Comparison of ENCODE assay signal across 23 cellular contexts in the genomic region with DNA sequence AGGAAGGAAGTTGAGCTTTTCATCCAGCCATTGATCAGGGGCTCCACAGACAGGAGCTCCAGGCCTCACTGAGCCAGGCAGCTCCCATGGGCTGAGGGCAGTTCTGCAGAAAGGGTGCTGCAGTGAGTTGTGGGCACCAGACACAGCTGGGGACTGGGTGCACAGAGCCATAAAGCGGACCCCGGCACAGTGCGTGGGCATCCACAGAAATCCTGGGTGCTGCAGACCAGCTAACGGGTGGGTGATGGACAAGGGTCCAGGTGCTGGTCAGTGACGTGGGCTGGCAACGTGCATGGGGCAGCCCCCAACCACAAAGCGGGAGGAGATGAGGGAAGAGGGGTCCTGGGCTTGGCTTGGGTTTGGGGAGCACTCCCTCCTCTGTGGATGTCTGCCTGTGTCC. TPM values are rescaled to one million over a fixed set of nuclear protein-coding genes. Genes with fewer than 3 reads are reported as not detected.
DNase-seq lines count a peak whose midpoint lies in the region; ATAC-seq, FAIRE-seq and TF ChIP-seq lines count a peak whose summit lies in the region.
"Had no signal": no experiment of that assay in that cellular context is flagged by ENCODE, and none has a peak within 500 bp of the region (broad histone marks: within the 10 kb centered on the region; RNA-seq: fewer than 3 reads in every experiment).

No MANE protein-coding gene starts in this region.

- no peaks in the 10 kb centered on the region for H3K4me1 ChIP-seq in kidney (ENCODE audit: control insufficient read depth in 1 of 2, insufficient read depth in 1 of 2, low read depth in 1 of 2, low read length in 2 of 2)

- no peak overlapping the region for H3K4me3 Mint-ChIP-seq in activated T-cell treated with anti-CD3 and anti-CD28 coated beads, Interleukin-2, amount 50 U/mL, for 4 hours
- H3K4me3 Mint-ChIP-seq in activated T-helper 1 cell treated with anti-CD3 and anti-CD28 coated beads, Interleukin-12 subunit alpha, Interleukin-12 subunit beta, Interleukin-2, Interleukin-4 antibody, amounts not matched to agents 30 ng/mL and 10 ng/mL and 1 ng/mL, durations not matched to agents 14 hours and 24 hours and 36 hours = no peak overlapping the region
- H3K4me3 Mint-ChIP-seq: CD14-positive monocyte; CD8-positive, alpha-beta T cell; HFFc6 had no signal

- H3K9me3 ChIP-seq in kidney (ENCODE audit: control insufficient read depth in 1 of 2, low read length in 2 of 2) = peaks cover 0 to 3% of the 10 kb centered on the region in 2 donors

- no peaks in the 10 kb centered on the region for H3K36me3 ChIP-seq in kidney (ENCODE audit: control insufficient read depth in 1 of 2, insufficient read depth in 2 of 2, low read length in 2 of 2)

- H3K27me3 Mint-ChIP-seq in activated T-cell treated with anti-CD3 and anti-CD28 coated beads, Interleukin-2, amount 50 U/mL, for 4 hours (ENCODE audit: low read depth) = peaks cover 11% of the 10 kb centered on the region
- H3K27me3 Mint-ChIP-seq in activated T-helper 1 cell treated with anti-CD3 and anti-CD28 coated beads, Interleukin-12 subunit alpha, Interleukin-12 subunit beta, Interleukin-2, Interleukin-4 antibody, amounts not matched to agents 30 ng/mL and 10 ng/mL and 1 ng/mL, durations not matched to agents 14 hours and 24 hours and 36 hours (ENCODE audit: insufficient read depth) = no peaks in the 10 kb centered on the region

- no peaks in the 10 kb centered on the region for H3K36me3 Mint-ChIP-seq in activated T-cell treated with anti-CD3 and anti-CD28 coated beads, Interleukin-2, amount 50 U/mL, for 4 hours (ENCODE audit: insufficient read depth)
- H3K36me3 Mint-ChIP-seq in activated T-helper 1 cell treated with anti-CD3 and anti-CD28 coated beads, Interleukin-12 subunit alpha, Interleukin-12 subunit beta, Interleukin-2, Interleukin-4 antibody, amounts not matched to agents 30 ng/mL and 10 ng/mL and 1 ng/mL, durations not matched to agents 14 hours and 24 hours and 36 hours (ENCODE audit: low read depth) = no peaks in the 10 kb centered on the region
- H3K36me3 Mint-ChIP-seq: CD14-positive monocyte; CD8-positive, alpha-beta T cell had no signal

- H3K9me3 Mint-ChIP-seq in activated T-cell treated with anti-CD3 and anti-CD28 coated beads, Interleukin-2, amount 50 U/mL, for 4 hours = no peaks in the 10 kb centered on the region
- no peaks in the 10 kb centered on the region for H3K9me3 Mint-ChIP-seq in activated T-helper 1 cell treated with anti-CD3 and anti-CD28 coated beads, Interleukin-12 subunit alpha, Interleukin-12 subunit beta, Interleukin-2, Interleukin-4 antibody, amounts not matched to agents 30 ng/mL and 10 ng/mL and 1 ng/mL, durations not matched to agents 14 hours and 24 hours and 36 hours
- H3K9me3 Mint-ChIP-seq: CD8-positive, alpha-beta T cell had no signal

- no peak overlapping the region for H3K27ac ChIP-seq in kidney (ENCODE audit: low read depth in 2 of 2, low read length in 2 of 2)

- intact Hi-C loops in cardiac septum (cut with DNase I) = no loop called here
- intact Hi-C loops in left ventricle myocardium superior (cut with micrococcal nuclease) = no loop called here
- intact Hi-C loops in kidney (cut with DNase I) = no loop called here
- intact Hi-C loops in sciatic nerve (cut with DNase I) = no loop called here
- intact Hi-C loops in activated T-helper 1 cell treated with anti-CD3 and anti-CD28 coated beads, Interleukin-12 subunit alpha, Interleukin-12 subunit beta, Interleukin-2, Interleukin-4 antibody, amounts not matched to agents 30 ng/mL and 10 ng/mL and 1 ng/mL, durations not matched to agents 14 hours and 24 hours and 36 hours (cut with micrococcal nuclease) = no loop called here

- ATAC-seq in left ventricle myocardium superior (no peak), sciatic nerve (no peak)
- no peak for ATAC-seq in activated T-cell treated with anti-CD3 and anti-CD28 coated beads, Interleukin-2, amount 50 U/mL, for 4 hours
- ATAC-seq: CD8-positive, alpha-beta T cell; HepG2 had no signal

- FAIRE-seq in kidney (lab: Jason Lieb, UNC) = no peak
- FAIRE-seq: D721Med, G401.6, GM12891, HepG2, HTR-8/SVneo had no signal

- DNase-seq in cardiac septum (ENCODE audit: low spot score) (peak; percentile 47), left ventricle myocardium superior (no peak), kidney (peak; percentile 45), sciatic nerve (ENCODE audit: low spot score) (peak; percentile 48), ecto neural progenitor cell (ENCODE audit: low spot score) (no peak)
- DNase-seq in activated T-cell treated with anti-CD3 and anti-CD28 coated beads, Interleukin-2, amount 50 U/mL, for 4 hours = no peak
- no peak for DNase-seq in activated T-helper 1 cell treated with anti-CD3 and anti-CD28 coated beads, Interleukin-12 subunit alpha, Interleukin-12 subunit beta, Interleukin-2, Interleukin-4 antibody, amounts not matched to agents 30 ng/mL and 10 ng/mL and 1 ng/mL, durations not matched to agents 14 hours and 24 hours and 36 hours (ENCODE audit: low spot score)
- DNase-seq: ACHN; CD8-positive, alpha-beta T cell; COR-L47; DMS153; DMS79 treated with DMSO at 0.1 percent for 48 hours; EL; HCEC 1CT; HFFc6 had no signal

- H3K9ac ChIP-seq in kidney (ENCODE audit: low read length in 2 of 2) = no peak overlapping the region

- H3K4me1 Mint-ChIP-seq in activated T-cell treated with anti-CD3 and anti-CD28 coated beads, Interleukin-2, amount 50 U/mL, for 4 hours (ENCODE audit: low read depth) = no peaks in the 10 kb centered on the region
- H3K4me1 Mint-ChIP-seq in activated T-helper 1 cell treated with anti-CD3 and anti-CD28 coated beads, Interleukin-12 subunit alpha, Interleukin-12 subunit beta, Interleukin-2, Interleukin-4 antibody, amounts not matched to agents 30 ng/mL and 10 ng/mL and 1 ng/mL, durations not matched to agents 14 hours and 24 hours and 36 hours (ENCODE audit: low read depth) = no peaks in the 10 kb centered on the region
- H3K4me1 Mint-ChIP-seq: CD14-positive monocyte had no signal

- no peak overlapping the region for H3K27ac Mint-ChIP-seq in activated T-helper 1 cell treated with anti-CD3 and anti-CD28 coated beads, Interleukin-12 subunit alpha, Interleukin-12 subunit beta, Interleukin-2, Interleukin-4 antibody, amounts not matched to agents 30 ng/mL and 10 ng/mL and 1 ng/mL, durations not matched to agents 14 hours and 24 hours and 36 hours
- H3K27ac Mint-ChIP-seq: CD8-positive, alpha-beta T cell; HFFc6 had no signal

- no peak for TF ChIP-seq CTCF in kidney (IDR thresholded peaks at IDR 0.05; ENCODE audit: borderline replicate concordance, extremely low read depth, insufficient read depth)

- no peak overlapping the region for H3K4me3 ChIP-seq in kidney (ENCODE audit: low read length in 2 of 2)

RNA-seq across cellular contexts. Expression of gene GAL, which starts 19.4 kb away (rescaled TPM):
- total RNA-seq in cardiac septum (0.30 TPM), left ventricle myocardium superior (not detected), kidney (0.31 TPM), sciatic nerve (not detected)
- polyA plus RNA-seq in kidney (ENCODE audit: insufficient read depth, low read depth, low replicate concordance) = not detected
- 1 to 10 TPM; 2.7 to 5.5 (median 3.6) TPM for total RNA-seq in activated T-cell treated with anti-CD3 and anti-CD28 coated beads, Interleukin-2, amount 50 U/mL, for 4 hours
- total RNA-seq in activated T-helper 1 cell treated with anti-CD3 and anti-CD28 coated beads, Interleukin-12 subunit alpha, Interleukin-12 subunit beta, Interleukin-2, Interleukin-4 antibody, amounts not matched to agents 30 ng/mL and 10 ng/mL and 1 ng/mL, durations not matched to agents 14 hours and 24 hours and 36 hours = 0.65 and 0.91 TPM in 2 replicates
- total RNA-seq: A172; CD8-positive, alpha-beta T cell; H4; HepG2 had no signal
- polyA plus RNA-seq: CD14-positive monocyte, HepG2 had no signal

Comparison
In these comparisons a context has a peak if more than half of its experiments do, and no peak if none do; other contexts are left out.
1. DNase-seq: peak in cardiac septum (single experiment), kidney (single experiment) and sciatic nerve (single experiment); none in left ventricle myocardium superior (single experiment), ecto neural progenitor cell (single experiment), activated T-cell treated with anti-CD3 and anti-CD28 coated beads, Interleukin-2, amount 50 U/mL, for 4 hours (single experiment) and activated T-helper 1 cell treated with anti-CD3 and anti-CD28 coated beads, Interleukin-12 subunit alpha, Interleukin-12 subunit beta, Interleukin-2, Interleukin-4 antibody, amounts not matched to agents 30 ng/mL and 10 ng/mL and 1 ng/mL, durations not matched to agents 14 hours and 24 hours and 36 hours (single experiment).